In genomic region chr6:129252377-129253071, GRCh38 we compare ENCODE assay signal across 15 cellular contexts.
DNase-seq lines count a peak whose midpoint lies in the region; ATAC-seq, FAIRE-seq and TF ChIP-seq lines count a peak whose summit lies in the region.
"Had no signal": no experiment of that assay in that cellular context is flagged by ENCODE, and none has a peak within 500 bp of the region (broad histone marks: within the 10 kb centered on the region; RNA-seq: fewer than 3 reads in every experiment).

No MANE protein-coding gene starts in this region.

- BruUV-seq in PC-9 (replicated peaks; lab: Mats Ljungman, UMichigan), result no TSS peak

- no peaks in the 10 kb centered on the region for H3K9me2 ChIP-seq in PC-9 (ENCODE audit: insufficient read depth)

- 0 out of 2 replicates have a peak, but pooled peaks cover 8% of the 10 kb centered on the region for H3K4me1 ChIP-seq in PC-9 (replicated peaks; ENCODE audit: insufficient read depth)
- H3K4me1 ChIP-seq: tibial artery had no signal

- H3K27me3 ChIP-seq in PC-9 (ENCODE audit: insufficient read depth, low read depth), result no peaks in the 10 kb centered on the region
- H3K27me3 ChIP-seq: MG63, tibial artery had no signal

- H3K4me3 ChIP-seq in PC-9, result no peak overlapping the region
- H3K4me3 ChIP-seq: HAP-1, MG63, tibial artery had no signal

- no peak overlapping the region for H3K27ac Mint-ChIP-seq in activated CD8-positive, alpha-beta T cell treated with anti-CD3 and anti-CD28 coated beads for 36 hours
- no peak overlapping the region for H3K27ac Mint-ChIP-seq in activated CD8-positive, alpha-beta T cell treated with anti-CD3 and anti-CD28 coated beads, Interleukin-2, amount 10 ng/mL, durations not matched to agents 7 days and 5 days
- H3K27ac Mint-ChIP-seq in glutamatergic neuron (ENCODE audit: unreplicated experiment) (no peak overlapping the region), type B pancreatic cell (peak overlapping the region; percentile 27)
- H3K27ac Mint-ChIP-seq: CD4-positive, CD25-positive, alpha-beta regulatory T cell; natural killer cell; stimulated activated effector memory CD8-positive, alpha-beta T cell treated with anti-CD3 and anti-CD28 coated beads, Interleukin-12 subunit alpha, Interleukin-12 subunit beta, amount 100 ng/mL, for 72 hours had no signal

- DNase-seq in activated CD8-positive, alpha-beta T cell treated with anti-CD3 and anti-CD28 coated beads for 36 hours, result no peak
- DNase-seq in activated CD8-positive, alpha-beta T cell treated with anti-CD3 and anti-CD28 coated beads, Interleukin-2, amount 10 ng/mL, durations not matched to agents 7 days and 5 days, result no peak
- DNase-seq in PC-9 (no peak), glutamatergic neuron (no peak), type B pancreatic cell (ENCODE audit: extremely low spot score, unreplicated experiment) (no peak), hepatic stellate cell (ENCODE audit: low spot score) (no peak), islet precursor cell (no peak), RCC 7860 (ENCODE audit: low spot score) (no peak)
- DNase-seq: aorta, natural killer cell had no signal

- H3K4me2 ChIP-seq in PC-9, result peak overlapping the region; percentile 48; the same call in 1 of the 2 replicates

- H4K20me1 ChIP-seq in PC-9 (ENCODE audit: insufficient read depth), result no peaks in the 10 kb centered on the region

- H3K36me3 ChIP-seq in PC-9 (ENCODE audit: low read depth), result no peaks in the 10 kb centered on the region
- H3K36me3 ChIP-seq: HAP-1, MG63, tibial artery had no signal

- no peaks in the 10 kb centered on the region for H3K9me3 Mint-ChIP-seq in activated CD8-positive, alpha-beta T cell treated with anti-CD3 and anti-CD28 coated beads for 36 hours
- no peaks in the 10 kb centered on the region for H3K9me3 Mint-ChIP-seq in activated CD8-positive, alpha-beta T cell treated with anti-CD3 and anti-CD28 coated beads, Interleukin-2, amount 10 ng/mL, durations not matched to agents 7 days and 5 days (ENCODE audit: insufficient read depth)
- no peaks in the 10 kb centered on the region for H3K9me3 Mint-ChIP-seq in glutamatergic neuron (ENCODE audit: unreplicated experiment)
- H3K9me3 Mint-ChIP-seq in type B pancreatic cell, result no peaks in the 10 kb centered on the region
- H3K9me3 Mint-ChIP-seq: natural killer cell; stimulated activated effector memory CD8-positive, alpha-beta T cell treated with anti-CD3 and anti-CD28 coated beads, Interleukin-12 subunit alpha, Interleukin-12 subunit beta, amount 100 ng/mL, for 72 hours had no signal

- no peaks in the 10 kb centered on the region for H3K79me2 ChIP-seq in PC-9 (ENCODE audit: low read depth)

- peak; percentile 35 for TF ChIP-seq CTCF in activated CD8-positive, alpha-beta T cell treated with anti-CD3 and anti-CD28 coated beads for 36 hours (IDR thresholded peaks at IDR 0.05)
- TF ChIP-seq CTCF in PC-9 (conservative IDR thresholded peaks at IDR 0.05), result peak; percentile 58; the same call in 1 of the 2 replicates
- TF ChIP-seq CTCF in glutamatergic neuron (IDR thresholded peaks at IDR 0.05; ENCODE audit: partially characterized antibody, unreplicated experiment), result peak; percentile 35
- TF ChIP-seq CTCF in type B pancreatic cell (conservative IDR thresholded peaks at IDR 0.05), result no peak

- no peak for FAIRE-seq in RCC 7860 (lab: Jason Lieb, UNC)

- peaks cover 11% of the 10 kb centered on the region for H3K4me1 Mint-ChIP-seq in activated CD8-positive, alpha-beta T cell treated with anti-CD3 and anti-CD28 coated beads for 36 hours (ENCODE audit: low read depth)
- H3K4me1 Mint-ChIP-seq in activated CD8-positive, alpha-beta T cell treated with anti-CD3 and anti-CD28 coated beads, Interleukin-2, amount 10 ng/mL, durations not matched to agents 7 days and 5 days (ENCODE audit: low read depth), result no peaks in the 10 kb centered on the region
- H3K4me1 Mint-ChIP-seq in glutamatergic neuron (ENCODE audit: low read depth, unreplicated experiment), result peaks cover 4% of the 10 kb centered on the region
- H3K4me1 Mint-ChIP-seq in type B pancreatic cell (ENCODE audit: unreplicated experiment), result peaks cover 13% of the 10 kb centered on the region
- H3K4me1 Mint-ChIP-seq: stimulated activated effector memory CD8-positive, alpha-beta T cell treated with anti-CD3 and anti-CD28 coated beads, Interleukin-12 subunit alpha, Interleukin-12 subunit beta, amount 100 ng/mL, for 72 hours had no signal

- peaks cover 8% of the 10 kb centered on the region for H3K27me3 Mint-ChIP-seq in activated CD8-positive, alpha-beta T cell treated with anti-CD3 and anti-CD28 coated beads for 36 hours
- peaks cover 17% of the 10 kb centered on the region for H3K27me3 Mint-ChIP-seq in activated CD8-positive, alpha-beta T cell treated with anti-CD3 and anti-CD28 coated beads, Interleukin-2, amount 10 ng/mL, durations not matched to agents 7 days and 5 days (ENCODE audit: low read depth)
- H3K27me3 Mint-ChIP-seq in glutamatergic neuron (ENCODE audit: unreplicated experiment) (no peaks in the 10 kb centered on the region), type B pancreatic cell (peaks cover 26% of the 10 kb centered on the region)

- no peak overlapping the region for H3K4me3 Mint-ChIP-seq in activated CD8-positive, alpha-beta T cell treated with anti-CD3 and anti-CD28 coated beads for 36 hours
- H3K4me3 Mint-ChIP-seq in activated CD8-positive, alpha-beta T cell treated with anti-CD3 and anti-CD28 coated beads, Interleukin-2, amount 10 ng/mL, durations not matched to agents 7 days and 5 days, result no peak overlapping the region
- H3K4me3 Mint-ChIP-seq in glutamatergic neuron (ENCODE audit: unreplicated experiment) (no peak overlapping the region), type B pancreatic cell (peak overlapping the region; percentile 18)
- H3K4me3 Mint-ChIP-seq: CD4-positive, CD25-positive, alpha-beta regulatory T cell; natural killer cell; stimulated activated effector memory CD8-positive, alpha-beta T cell treated with anti-CD3 and anti-CD28 coated beads, Interleukin-12 subunit alpha, Interleukin-12 subunit beta, amount 100 ng/mL, for 72 hours had no signal

- no peak overlapping the region for H3K27ac ChIP-seq in PC-9
- H3K27ac ChIP-seq: tibial artery had no signal

- H3F3A ChIP-seq in PC-9 (ENCODE audit: insufficient read depth, low read depth), result no peaks in the 10 kb centered on the region

- H3K36me3 Mint-ChIP-seq in activated CD8-positive, alpha-beta T cell treated with anti-CD3 and anti-CD28 coated beads for 36 hours (ENCODE audit: low read depth), result no peaks in the 10 kb centered on the region
- no peaks in the 10 kb centered on the region for H3K36me3 Mint-ChIP-seq in activated CD8-positive, alpha-beta T cell treated with anti-CD3 and anti-CD28 coated beads, Interleukin-2, amount 10 ng/mL, durations not matched to agents 7 days and 5 days (ENCODE audit: low read depth)
- H3K36me3 Mint-ChIP-seq in glutamatergic neuron (ENCODE audit: unreplicated experiment) (no peaks in the 10 kb centered on the region), type B pancreatic cell (peaks cover 3% of the 10 kb centered on the region)
- H3K36me3 Mint-ChIP-seq: CD4-positive, CD25-positive, alpha-beta regulatory T cell; natural killer cell; stimulated activated effector memory CD8-positive, alpha-beta T cell treated with anti-CD3 and anti-CD28 coated beads, Interleukin-12 subunit alpha, Interleukin-12 subunit beta, amount 100 ng/mL, for 72 hours had no signal

- intact Hi-C loops in activated CD8-positive, alpha-beta T cell treated with anti-CD3 and anti-CD28 coated beads for 36 hours (cut with micrococcal nuclease), result no loop called here
- intact Hi-C loops in PC-9 (cut with micrococcal nuclease; ENCODE audit: unreplicated experiment), result loop anchor here (2.0 to 10.0 kb wide), 4 partner anchors 116 to 1515 kb away; no protein-coding TSS in a partner anchor

- H2AFZ ChIP-seq in PC-9, result no peak overlapping the region

- H3K9me3 ChIP-seq in PC-9 (ENCODE audit: insufficient read depth, low read depth), result no peaks in the 10 kb centered on the region
- H3K9me3 ChIP-seq: HAP-1, MG63, tibial artery had no signal

- CTCF ChIA-PET in activated CD8-positive, alpha-beta T cell treated with anti-CD3 and anti-CD28 coated beads for 36 hours (lab: Charles Lee), result interaction anchor here (0.6 to 2.4 kb wide), 13 partner anchors 8 to 527 kb away, joined by 3 to 11 read pairs (median 4); no protein-coding TSS in a partner anchor
- CTCF ChIA-PET in activated CD8-positive, alpha-beta T cell treated with anti-CD3 and anti-CD28 coated beads, Interleukin-2, amount 10 ng/mL, durations not matched to agents 7 days and 5 days (lab: Charles Lee), result interaction anchor here (0.6 to 1.8 kb wide), 13 partner anchors 8 to 527 kb away, joined by 3 to 5 read pairs (median 3); no protein-coding TSS in a partner anchor
- CTCF ChIA-PET in PC-9 (lab: Charles Lee), result interaction anchor here (1.0 kb wide), 1 partner anchor 445 kb away, joined by 4 read pairs; no protein-coding TSS in a partner anchor

- POLR2A ChIA-PET in activated CD8-positive, alpha-beta T cell treated with anti-CD3 and anti-CD28 coated beads for 36 hours (lab: Charles Lee), result no interaction called here
- POLR2A ChIA-PET in activated CD8-positive, alpha-beta T cell treated with anti-CD3 and anti-CD28 coated beads, Interleukin-2, amount 10 ng/mL, durations not matched to agents 7 days and 5 days (lab: Charles Lee), result no interaction called here
- POLR2A ChIA-PET in PC-9 (lab: Charles Lee; ENCODE audit: unreplicated experiment), result no interaction called here

- ATAC-seq in activated CD8-positive, alpha-beta T cell treated with anti-CD3 and anti-CD28 coated beads for 36 hours, result no peak
- ATAC-seq in activated CD8-positive, alpha-beta T cell treated with anti-CD3 and anti-CD28 coated beads, Interleukin-2, amount 10 ng/mL, durations not matched to agents 7 days and 5 days, result no peak
